Comparison of ENCODE assay signal across 17 cellular contexts in the genomic region with DNA sequence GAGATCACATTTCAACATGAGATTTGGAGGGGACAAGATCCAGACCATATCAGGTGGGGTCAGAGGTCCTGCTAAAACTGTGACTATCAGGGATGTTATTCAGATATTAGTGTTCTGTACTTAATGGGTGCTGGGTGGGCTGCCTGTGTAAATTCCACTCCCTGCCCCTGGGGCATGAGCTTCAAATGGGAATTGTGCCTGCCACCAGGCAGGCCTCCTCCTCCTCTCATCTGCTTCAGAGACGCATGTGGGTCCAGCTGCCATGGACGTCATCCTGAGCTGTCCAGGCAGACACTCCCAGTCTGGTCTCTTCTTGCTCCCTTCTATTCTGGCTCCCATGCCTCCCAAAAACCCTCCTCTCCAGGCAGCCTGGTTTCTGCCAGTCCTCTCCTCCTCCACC.
"Had no signal": no experiment of that assay in that cellular context is flagged by ENCODE, and none has a peak within 500 bp of the region (broad histone marks: within the 10 kb centered on the region; RNA-seq: fewer than 3 reads in every experiment).

No MANE protein-coding gene starts in this region.

- H3K27me3 ChIP-seq: adrenal gland, hepatocyte, SJSA1, tibial artery, uterus had no signal

- DNase-seq: activated CD4-positive, alpha-beta T cell treated with anti-CD3 and anti-CD28 coated beads for 1 hour; activated CD4-positive, alpha-beta T cell treated with anti-CD3 and anti-CD28 coated beads, Interleukin-2, amount 50 U/mL, for 48 hours; activated T-cell treated with anti-CD3 and anti-CD28 coated beads, Interleukin-2, amount 50 U/mL, for 24 hours; dermis blood vessel endothelial cell; effector memory CD4-positive, alpha-beta T cell; naive B cell; stimulated activated CD4-positive, alpha-beta T cell treated with anti-CD3 and anti-CD28 coated beads, Interleukin-2, amount 100 ng/mL, for 24 hours; stimulated activated naive CD4-positive, alpha-beta T cell treated with Interleukin-2 at 50 U/mL for 16 hours; uterus had no signal

- H3K9ac ChIP-seq: parathyroid adenoma had no signal

- H3K27ac ChIP-seq: hepatocyte, parathyroid adenoma, SJSA1, tibial artery, uterus, VCaP had no signal

- H3K9me3 ChIP-seq: adrenal gland, SJSA1, tibial artery, uterus had no signal

- H3K9me3 Mint-ChIP-seq: activated naive CD4-positive, alpha-beta T cell treated with anti-CD3 and anti-CD28 coated beads, Interleukin-2, amount 50 U/mL, for 72 hours; activated T-cell treated with anti-CD3 and anti-CD28 coated beads, Interleukin-2, amount 50 U/mL, for 24 hours; naive B cell; T-helper 1 cell treated with Interleukin-12 subunit alpha and Interleukin-12 subunit beta and Interleukin-4 antibody, amounts not matched to agents 30 μg/mL and 1 μg/mL, for 36 hours had no signal

- ATAC-seq: activated naive CD4-positive, alpha-beta T cell treated with anti-CD3 and anti-CD28 coated beads, Interleukin-2, amount 50 U/mL, for 72 hours had no signal

- H3K36me3 Mint-ChIP-seq: activated naive CD4-positive, alpha-beta T cell treated with anti-CD3 and anti-CD28 coated beads, Interleukin-2, amount 50 U/mL, for 72 hours had no signal

- H3K4me1 ChIP-seq: parathyroid adenoma, SJSA1 had no signal

- H3K27me3 Mint-ChIP-seq: activated T-cell treated with anti-CD3 and anti-CD28 coated beads, Interleukin-2, amount 50 U/mL, for 24 hours; naive B cell had no signal

- H3K4me3 Mint-ChIP-seq: activated T-cell treated with anti-CD3 and anti-CD28 coated beads, Interleukin-2, amount 50 U/mL, for 24 hours; naive B cell; T-helper 1 cell treated with Interleukin-12 subunit alpha and Interleukin-12 subunit beta and Interleukin-4 antibody, amounts not matched to agents 30 μg/mL and 1 μg/mL, for 36 hours had no signal

- H3K36me3 ChIP-seq: adrenal gland, uterus had no signal

- H3K4me3 ChIP-seq: adrenal gland, hepatocyte, SJSA1, tibial artery, uterus had no signal

- H3K27ac Mint-ChIP-seq: activated T-cell treated with anti-CD3 and anti-CD28 coated beads, Interleukin-2, amount 50 U/mL, for 24 hours; T-helper 1 cell treated with Interleukin-12 subunit alpha and Interleukin-12 subunit beta and Interleukin-4 antibody, amounts not matched to agents 30 μg/mL and 1 μg/mL, for 36 hours had no signal
